8 cellular contexts compared by ENCODE assay signal in genomic region chr12:124764451-124764850, GRCh38.
A peak's percentile ranks its signal among the peaks of the same experiment; 100 is the strongest.
DNase-seq lines count a peak whose midpoint lies in the region; ATAC-seq and TF ChIP-seq lines count a peak whose summit lies in the region.

No MANE protein-coding gene starts in this region.

- CTCF ChIA-PET in CD8-positive, alpha-beta T cell (lab: Charles Lee), result interaction anchor here (0.6 to 9.2 kb wide), 6 partner anchors 23 to 729 kb away, joined by 3 to 161 read pairs (median 4); no protein-coding TSS in a partner anchor
- CTCF ChIA-PET in activated CD8-positive, alpha-beta T cell treated with anti-CD3 and anti-CD28 coated beads for 36 hours (lab: Charles Lee), result interaction anchor here (0.7 to 3.7 kb wide), 13 partner anchors 8 to 728 kb away, joined by 3 to 29 read pairs (median 4); no protein-coding TSS in a partner anchor

- no peak overlapping the region for H3K4me3 Mint-ChIP-seq in CD8-positive, alpha-beta T cell
- H3K4me3 Mint-ChIP-seq in activated CD8-positive, alpha-beta T cell treated with anti-CD3 and anti-CD28 coated beads for 36 hours, result no peak overlapping the region

- H3K27me3 ChIP-seq in CD8-positive, alpha-beta T cell (ENCODE audit: insufficient read depth, low read length), result no peaks in the 10 kb centered on the region
- H3K27me3 ChIP-seq in right atrium auricular region, result no peaks in the 10 kb centered on the region

- intact Hi-C loops in CD8-positive, alpha-beta T cell (cut with DNase I, micrococcal nuclease), result loop anchor here in 1 of 2 experiments (10.0 kb wide), 1 partner anchor 390 kb away; no protein-coding TSS in a partner anchor
- intact Hi-C loops in activated CD8-positive, alpha-beta T cell treated with anti-CD3 and anti-CD28 coated beads for 36 hours (cut with micrococcal nuclease), result loop anchor here (10.0 kb wide), 3 partner anchors 210 to 420 kb away; no protein-coding TSS in a partner anchor

- H3K9me3 Mint-ChIP-seq in CD8-positive, alpha-beta T cell, result peaks cover 7% of the 10 kb centered on the region
- peaks cover 33% of the 10 kb centered on the region for H3K9me3 Mint-ChIP-seq in activated CD8-positive, alpha-beta T cell treated with anti-CD3 and anti-CD28 coated beads for 36 hours

- no peaks in the 10 kb centered on the region for H3K36me3 ChIP-seq in CD8-positive, alpha-beta T cell (ENCODE audit: insufficient read depth, low read length)
- no peaks in the 10 kb centered on the region for H3K36me3 ChIP-seq in right atrium auricular region

- peak in 1 of 7 experiments; percentile 44 for DNase-seq in CD8-positive, alpha-beta T cell
- peak; percentile 42 for DNase-seq in HT1080 (ENCODE audit: low read depth)
- peak; percentile 80 for DNase-seq in activated CD8-positive, alpha-beta T cell treated with anti-CD3 and anti-CD28 coated beads for 36 hours
- no peak for DNase-seq in right atrium auricular region (ENCODE audit: low spot score)
- peak; percentile 52 for DNase-seq in stimulated activated naive CD8-positive, alpha-beta T cell treated with anti-CD3 and anti-CD28 coated beads, Interleukin-15, Interleukin-2, amounts not matched to agents 100 U/mL and 50 U/mL, for 24 hours
- no peak for DNase-seq in substantia nigra (lab: John Stamatoyannopoulos, UW)
- DNase-seq in medulla oblongata (ENCODE audit: extremely low spot score), result no peak
- no peak for DNase-seq in T-helper 1 cell

- H3K9me3 ChIP-seq in CD8-positive, alpha-beta T cell (ENCODE audit: low read length), result peaks cover 10% of the 10 kb centered on the region
- peaks cover 0 to 11% of the 10 kb centered on the region in 2 donors for H3K9me3 ChIP-seq in right atrium auricular region

- no peak for ATAC-seq in CD8-positive, alpha-beta T cell
- ATAC-seq in activated CD8-positive, alpha-beta T cell treated with anti-CD3 and anti-CD28 coated beads for 36 hours, result no peak
- no peak for ATAC-seq in stimulated activated naive CD8-positive, alpha-beta T cell treated with anti-CD3 and anti-CD28 coated beads, Interleukin-15, Interleukin-2, amounts not matched to agents 100 U/mL and 50 U/mL, for 24 hours

- POLR2A ChIA-PET in CD8-positive, alpha-beta T cell (lab: Charles Lee), result no interaction called here
- POLR2A ChIA-PET in activated CD8-positive, alpha-beta T cell treated with anti-CD3 and anti-CD28 coated beads for 36 hours (lab: Charles Lee), result no interaction called here

- peak; percentile 39 for TF ChIP-seq CTCF in CD8-positive, alpha-beta T cell (IDR thresholded peaks at IDR 0.05)
- peak; percentile 90 for TF ChIP-seq CTCF in activated CD8-positive, alpha-beta T cell treated with anti-CD3 and anti-CD28 coated beads for 36 hours (IDR thresholded peaks at IDR 0.05)
- TF ChIP-seq CTCF in right atrium auricular region (IDR thresholded peaks at IDR 0.05), result peak; percentile 26 to 80

- H3K27ac ChIP-seq in CD8-positive, alpha-beta T cell (ENCODE audit: low read depth, low read length), result no peak overlapping the region
- H3K27ac ChIP-seq in right atrium auricular region (peak overlapping the region; percentile 68 to 79), substantia nigra (ENCODE audit: low read depth, low read length, poor library complexity, severe bottlenecking) (no peak overlapping the region)

- peaks cover 4% of the 10 kb centered on the region for H3K4me1 ChIP-seq in CD8-positive, alpha-beta T cell (ENCODE audit: insufficient read depth, low read length)
- peaks cover 3 to 71% of the 10 kb centered on the region in 2 donors for H3K4me1 ChIP-seq in right atrium auricular region

- no peak overlapping the region for H3K27ac Mint-ChIP-seq in CD8-positive, alpha-beta T cell
- H3K27ac Mint-ChIP-seq in activated CD8-positive, alpha-beta T cell treated with anti-CD3 and anti-CD28 coated beads for 36 hours, result no peak overlapping the region

- H3K4me1 Mint-ChIP-seq in CD8-positive, alpha-beta T cell (ENCODE audit: low read depth), result peaks cover 25% of the 10 kb centered on the region
- peaks cover 40% of the 10 kb centered on the region for H3K4me1 Mint-ChIP-seq in activated CD8-positive, alpha-beta T cell treated with anti-CD3 and anti-CD28 coated beads for 36 hours (ENCODE audit: low read depth)

- no peaks in the 10 kb centered on the region for H3K27me3 Mint-ChIP-seq in CD8-positive, alpha-beta T cell (ENCODE audit: low read depth)
- H3K27me3 Mint-ChIP-seq in activated CD8-positive, alpha-beta T cell treated with anti-CD3 and anti-CD28 coated beads for 36 hours, result peaks cover 2% of the 10 kb centered on the region

- no peak overlapping the region for H3K4me3 ChIP-seq in CD8-positive, alpha-beta T cell (ENCODE audit: low read depth, low read length)
- H3K4me3 ChIP-seq in right atrium auricular region, result no peak overlapping the region

- no peaks in the 10 kb centered on the region for H3K36me3 Mint-ChIP-seq in CD8-positive, alpha-beta T cell
- H3K36me3 Mint-ChIP-seq in activated CD8-positive, alpha-beta T cell treated with anti-CD3 and anti-CD28 coated beads for 36 hours (ENCODE audit: low read depth), result peaks cover 11% of the 10 kb centered on the region

Comparison
In these comparisons a context has a peak if more than half of its experiments do, and no peak if none do; other contexts are left out.
1. DNase-seq: peak in HT1080 (single experiment), activated CD8-positive, alpha-beta T cell treated with anti-CD3 and anti-CD28 coated beads for 36 hours (single experiment) and stimulated activated naive CD8-positive, alpha-beta T cell treated with anti-CD3 and anti-CD28 coated beads, Interleukin-15, Interleukin-2, amounts not matched to agents 100 U/mL and 50 U/mL, for 24 hours (single experiment); none in right atrium auricular region (single experiment), substantia nigra (0 of 49), medulla oblongata (single experiment) and T-helper 1 cell (0 of 5).
2. H3K27ac ChIP-seq: peak in right atrium auricular region (2 of 2); none in CD8-positive, alpha-beta T cell (single experiment) and substantia nigra (single experiment).
3. CTCF ChIP-seq: peak in every context shown above with its lines; median percentile 90 in activated CD8-positive, alpha-beta T cell treated with anti-CD3 and anti-CD28 coated beads for 36 hours; 53 in right atrium auricular region; 39 in CD8-positive, alpha-beta T cell.